In genomic region chr10:24726626-24727025, GRCh38 we compare ENCODE assay signal across 26 cellular contexts.
"Had no signal": no experiment of that assay in that cellular context is flagged by ENCODE, and none has a peak within 500 bp of the region (broad histone marks: within the 10 kb centered on the region; RNA-seq: fewer than 3 reads in every experiment).

No MANE protein-coding gene starts in this region.

- H3K9me3 Mint-ChIP-seq: activated CD4-positive, alpha-beta memory T cell treated with anti-CD3 and anti-CD28 coated beads for 36 hours; activated CD4-positive, alpha-beta T cell treated with anti-CD3 and anti-CD28 coated beads, Interleukin-2, amount 10 ng/mL, durations not matched to agents 7 days and 5 days; activated naive CD4-positive, alpha-beta T cell treated with anti-CD3 and anti-CD28 coated beads, Interleukin-2, amount 50 U/mL, for 72 hours; activated naive CD8-positive, alpha-beta T cell treated with anti-CD3 and anti-CD28 coated beads, Interleukin-2, amount 50 U/mL, for 24 hours; activated T-cell treated with anti-CD3 and anti-CD28 coated beads, Interleukin-2, amount 50 U/mL, for 4 hours had no signal

- H3K36me3 ChIP-seq: ascending aorta, SJCRH30 had no signal

- H3K4me3 Mint-ChIP-seq: activated CD4-positive, alpha-beta memory T cell treated with anti-CD3 and anti-CD28 coated beads for 36 hours; activated CD4-positive, alpha-beta T cell treated with anti-CD3 and anti-CD28 coated beads, Interleukin-2, amount 10 ng/mL, durations not matched to agents 7 days and 5 days; activated naive CD8-positive, alpha-beta T cell treated with anti-CD3 and anti-CD28 coated beads, Interleukin-2, amount 50 U/mL, for 24 hours; activated T-cell treated with anti-CD3 and anti-CD28 coated beads, Interleukin-2, amount 50 U/mL, for 4 hours had no signal

- H3K4me2 ChIP-seq: SK-N-SH had no signal

- H3K9ac ChIP-seq: SK-N-SH had no signal

- H3K27me3 Mint-ChIP-seq: activated CD4-positive, alpha-beta memory T cell treated with anti-CD3 and anti-CD28 coated beads for 36 hours; activated naive CD8-positive, alpha-beta T cell treated with anti-CD3 and anti-CD28 coated beads, Interleukin-2, amount 50 U/mL, for 24 hours had no signal

- H3K27ac ChIP-seq: ascending aorta, body of pancreas, SJCRH30, VCaP had no signal

- H3K4me1 ChIP-seq: SJCRH30 had no signal

- H3K9me3 ChIP-seq: ascending aorta, body of pancreas, SJCRH30, SK-N-SH had no signal

- FAIRE-seq: K562 had no signal

- H3K27ac Mint-ChIP-seq: activated CD4-positive, alpha-beta memory T cell treated with anti-CD3 and anti-CD28 coated beads for 36 hours; activated CD4-positive, alpha-beta T cell treated with anti-CD3 and anti-CD28 coated beads, Interleukin-2, amount 10 ng/mL, durations not matched to agents 7 days and 5 days; activated naive CD4-positive, alpha-beta T cell treated with anti-CD3 and anti-CD28 coated beads, Interleukin-2, amount 50 U/mL, for 72 hours; activated naive CD8-positive, alpha-beta T cell treated with anti-CD3 and anti-CD28 coated beads, Interleukin-2, amount 50 U/mL, for 24 hours had no signal

- H3K27me3 ChIP-seq: ascending aorta, body of pancreas, SJCRH30 had no signal

- H3K4me3 ChIP-seq: ascending aorta, body of pancreas, K562, SJCRH30 had no signal

- DNase-seq: activated CD4-positive, alpha-beta memory T cell treated with anti-CD3 and anti-CD28 coated beads for 36 hours; activated CD4-positive, alpha-beta T cell treated with anti-CD3 and anti-CD28 coated beads, Interleukin-2, amount 10 ng/mL, durations not matched to agents 7 days and 5 days; activated CD4-positive, CD25-positive, alpha-beta regulatory T cell; activated CD8-positive, alpha-beta memory T cell treated with anti-CD3 and anti-CD28 coated beads for 24 hours; activated effector memory CD4-positive, alpha-beta T cell treated with anti-CD3 and anti-CD28 coated beads, Interleukin-2, amount 50 U/mL, for 16 hours; activated naive CD4-positive, alpha-beta T cell treated with Interleukin-2 at 50 U/mL for 16 hours; activated naive CD8-positive, alpha-beta T cell treated with anti-CD3 and anti-CD28 coated beads, Interleukin-2, amount 50 U/mL, for 24 hours; activated T-cell treated with anti-CD3 and anti-CD28 coated beads, Interleukin-2, amount 50 U/mL, for 4 hours; amniotic stem cell; body of pancreas; cerebellar nuclear complex; Karpas-422; MM.1S; NCI-H146; NCI-H1930; NCI-H2107; NCI-H446; NCI-H748 treated with DMSO at 0.1 percent for 48 hours; Right ventricle myocardium superior; SJCRH30; SK-N-SH; T-helper 1 cell had no signal
